2 cellular contexts compared by ENCODE assay signal in the genomic region with DNA sequence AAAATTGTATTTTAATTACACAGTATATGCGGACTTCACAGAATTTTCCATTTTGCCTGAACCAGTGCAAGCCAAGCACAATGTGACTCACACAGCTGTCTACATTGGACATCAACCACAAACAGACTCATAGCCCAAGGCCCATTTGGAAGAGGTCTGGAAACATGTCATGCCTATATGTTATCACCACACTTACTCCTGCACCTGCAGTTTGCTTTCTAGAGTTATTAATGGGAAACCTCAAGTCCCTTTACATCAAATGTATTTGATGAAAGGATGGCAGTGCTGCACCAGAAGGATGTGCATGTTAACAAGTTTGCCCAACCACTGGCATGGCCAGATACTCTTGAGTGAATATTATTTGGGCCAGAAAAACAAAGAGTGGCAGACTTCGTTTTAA.
TF ChIP-seq lines count a peak whose summit lies in the region.

No MANE protein-coding gene starts in this region.

TF ChIP-seq in SK-N-SH, 30 proteins besides CTCF, POLR2A, EP300 and RAD21:
- no peak for TF ChIP-seq TCF12 (IDR thresholded peaks at IDR 0.05)
- TF ChIP-seq RCOR1 (IDR thresholded peaks at IDR 0.05; ENCODE audit: low read length) = 0 out of 2 replicates have a peak, but pooled peaks have one; percentile 48
- peak; percentile 16 for TF ChIP-seq CHD2 (IDR thresholded peaks at IDR 0.05; ENCODE audit: low read length, partially characterized antibody)
- peak; percentile 16; the same call in 1 of the 2 replicates for TF ChIP-seq GATA2 (CRISPR knock-in tag; IDR thresholded peaks at IDR 0.05)

TF ChIP-seq in SK-N-SH treated with all-trans-retinoic acid at 6 μM for 48 hours, 23 proteins besides CTCF, POLR2A, EP300 and RAD21:
- no peak for TF ChIP-seq OSR1 (CRISPR knock-in tag; IDR thresholded peaks at IDR 0.05)
- no peak for TF ChIP-seq CSDC2 (CRISPR knock-in tag; IDR thresholded peaks at IDR 0.05)
- TF ChIP-seq ZC3H10 (CRISPR knock-in tag; IDR thresholded peaks at IDR 0.05) = no peak
- TF ChIP-seq, protein P1, sequence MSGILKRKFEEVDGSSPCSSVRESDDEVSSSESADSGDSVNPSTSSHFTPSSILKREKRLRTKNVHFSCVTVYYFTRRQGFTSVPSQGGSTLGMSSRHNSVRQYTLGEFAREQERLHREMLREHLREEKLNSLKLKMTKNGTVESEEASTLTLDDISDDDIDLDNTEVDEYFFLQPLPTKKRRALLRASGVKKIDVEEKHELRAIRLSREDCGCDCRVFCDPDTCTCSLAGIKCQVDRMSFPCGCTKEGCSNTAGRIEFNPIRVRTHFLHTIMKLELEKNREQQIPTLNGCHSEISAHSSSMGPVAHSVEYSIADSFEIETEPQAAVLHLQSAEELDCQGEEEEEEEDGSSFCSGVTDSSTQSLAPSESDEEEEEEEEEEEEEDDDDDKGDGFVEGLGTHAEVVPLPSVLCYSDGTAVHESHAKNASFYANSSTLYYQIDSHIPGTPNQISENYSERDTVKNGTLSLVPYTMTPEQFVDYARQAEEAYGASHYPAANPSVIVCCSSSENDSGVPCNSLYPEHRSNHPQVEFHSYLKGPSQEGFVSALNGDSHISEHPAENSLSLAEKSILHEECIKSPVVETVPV (CRISPR knock-in tag; IDR thresholded peaks at IDR 0.05) = no peak
- TF ChIP-seq, protein P2, sequence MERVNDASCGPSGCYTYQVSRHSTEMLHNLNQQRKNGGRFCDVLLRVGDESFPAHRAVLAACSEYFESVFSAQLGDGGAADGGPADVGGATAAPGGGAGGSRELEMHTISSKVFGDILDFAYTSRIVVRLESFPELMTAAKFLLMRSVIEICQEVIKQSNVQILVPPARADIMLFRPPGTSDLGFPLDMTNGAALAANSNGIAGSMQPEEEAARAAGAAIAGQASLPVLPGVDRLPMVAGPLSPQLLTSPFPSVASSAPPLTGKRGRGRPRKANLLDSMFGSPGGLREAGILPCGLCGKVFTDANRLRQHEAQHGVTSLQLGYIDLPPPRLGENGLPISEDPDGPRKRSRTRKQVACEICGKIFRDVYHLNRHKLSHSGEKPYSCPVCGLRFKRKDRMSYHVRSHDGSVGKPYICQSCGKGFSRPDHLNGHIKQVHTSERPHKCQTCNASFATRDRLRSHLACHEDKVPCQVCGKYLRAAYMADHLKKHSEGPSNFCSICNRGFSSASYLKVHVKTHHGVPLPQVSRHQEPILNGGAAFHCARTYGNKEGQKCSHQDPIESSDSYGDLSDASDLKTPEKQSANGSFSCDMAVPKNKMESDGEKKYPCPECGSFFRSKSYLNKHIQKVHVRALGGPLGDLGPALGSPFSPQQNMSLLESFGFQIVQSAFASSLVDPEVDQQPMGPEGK (CRISPR knock-in tag; IDR thresholded peaks at IDR 0.05; ENCODE audit: borderline replicate concordance) = no peak
- TF ChIP-seq BACH2 (CRISPR knock-in tag; IDR thresholded peaks at IDR 0.05; ENCODE audit: borderline replicate concordance) = no peak
